9 cellular contexts compared by ENCODE assay signal in genomic region chr3:61181874-61182273, GRCh38.
DNase-seq lines count a peak whose midpoint lies in the region; ATAC-seq, FAIRE-seq and TF ChIP-seq lines count a peak whose summit lies in the region.
"Had no signal": no experiment of that assay in that cellular context is flagged by ENCODE, and none has a peak within 500 bp of the region (broad histone marks: within the 10 kb centered on the region; RNA-seq: fewer than 3 reads in every experiment).

No MANE protein-coding gene starts in this region.

- H3K36me3 ChIP-seq in MG63: no peaks in the 10 kb centered on the region
- H3K36me3 ChIP-seq in right atrium auricular region: no peaks in the 10 kb centered on the region
- H3K36me3 ChIP-seq: upper lobe of left lung had no signal

- H3K9me3 ChIP-seq in MG63: no peaks in the 10 kb centered on the region
- H3K9me3 ChIP-seq in right atrium auricular region: no peaks in the 10 kb centered on the region
- H3K9me3 ChIP-seq: upper lobe of left lung had no signal

- TF ChIP-seq POLR2A in H54 (IDR thresholded peaks at IDR 0.05; ENCODE audit: low read depth, low read length): no peak

- peak; percentile 71 for FAIRE-seq in H54 (lab: Jason Lieb, UNC)

- peak; percentile 9 for DNase-seq in H54 (ENCODE audit: insufficient read length, low spot score)
- peak; percentile 52 for DNase-seq in MG63
- peak; percentile 86 for DNase-seq in fibroblast of mammary gland (ENCODE audit: low read depth)
- no peak for DNase-seq in right atrium auricular region (ENCODE audit: low spot score)
- DNase-seq in retina: no peak
- DNase-seq in NCI-H345 treated with DMSO at 0.1 percent for 48 hours (lab: John Stamatoyannopoulos, UW; ENCODE audit: unreplicated experiment): no peak
- no peak for DNase-seq in NCI-H1105 (lab: John Stamatoyannopoulos, UW)
- DNase-seq: upper lobe of left lung had no signal

- TF ChIP-seq CTCF in fibroblast of mammary gland (conservative IDR thresholded peaks at IDR 0.05; ENCODE audit: control insufficient read depth, insufficient read depth, low read depth, low read length) (no peak), right atrium auricular region (IDR thresholded peaks at IDR 0.05) (no peak)

- H3K27me3 ChIP-seq in MG63 (no peaks in the 10 kb centered on the region), right atrium auricular region (no peaks in the 10 kb centered on the region)
- H3K27me3 ChIP-seq: upper lobe of left lung had no signal

- H3K4me3 ChIP-seq in MG63 (no peak overlapping the region), fibroblast of mammary gland (ENCODE audit: control insufficient read depth, low read depth, low read length) (no peak overlapping the region), right atrium auricular region (no peak overlapping the region)
- H3K4me3 ChIP-seq: upper lobe of left lung had no signal

- peak; percentile 99 for ATAC-seq in GM18858 (IDR thresholded peaks at IDR 0.05; ENCODE audit: unreplicated experiment)

- no peak overlapping the region for H3K27ac ChIP-seq in right atrium auricular region
- H3K27ac ChIP-seq: upper lobe of left lung had no signal

- H3K4me1 ChIP-seq in right atrium auricular region: peaks cover 0 to 8% of the 10 kb centered on the region in 2 donors
- H3K4me1 ChIP-seq: upper lobe of left lung had no signal

Comparison
In these comparisons a context has a peak if more than half of its experiments do, and no peak if none do; other contexts are left out.
1. DNase-seq: peak in H54 (single experiment), MG63 (single experiment) and fibroblast of mammary gland (single experiment); none in right atrium auricular region (single experiment), retina (single experiment), NCI-H345 treated with DMSO at 0.1 percent for 48 hours (single experiment) and NCI-H1105 (single experiment).